ENCODE assay signal across 10 cellular contexts in genomic region chr19:4744451-4745170, GRCh38. TPM values are rescaled to one million over a fixed set of nuclear protein-coding genes. Genes with fewer than 3 reads are reported as not detected.
DNase-seq lines count a peak whose midpoint lies in the region; ATAC-seq and TF ChIP-seq lines count a peak whose summit lies in the region.
"Had no signal": no experiment of that assay in that cellular context is flagged by ENCODE, and none has a peak within 500 bp of the region (broad histone marks: within the 10 kb centered on the region; RNA-seq: fewer than 3 reads in every experiment).

No MANE protein-coding gene starts in this region.

- H3K36me3 ChIP-seq in SK-N-SH (replicated peaks in 1 of 2; ENCODE audit: control insufficient read depth in 1 of 2, insufficient read depth in 2 of 2, low read length in 1 of 2) (no peaks in the 10 kb centered on the region), sigmoid colon (no peaks in the 10 kb centered on the region), thyroid gland (no peaks in the 10 kb centered on the region)

- CTCF ChIA-PET in SK-N-SH (lab: Yijun Ruan, JAX) = interaction anchor here (1.4 kb wide), 1 partner anchor 46 kb away, joined by 5 read pairs; no protein-coding TSS in a partner anchor

- TF ChIP-seq EP300 in SK-N-SH (IDR thresholded peaks at IDR 0.05; ENCODE audit: borderline replicate concordance in 1 of 2, low read depth in 1 of 2, low read length in 1 of 2) (no peak), sigmoid colon (IDR thresholded peaks at IDR 0.05) (peak in 1 of 4 donors; percentile 7)

- TF ChIP-seq CTCF in SK-N-SH (IDR thresholded peaks at IDR 0.05) (no peak), foreskin keratinocyte (conservative IDR thresholded peaks at IDR 0.05) (no peak), sigmoid colon (IDR thresholded peaks at IDR 0.05) (no peak), thyroid gland (IDR thresholded peaks at IDR 0.05) (no peak)

- WGBS in SK-N-SH (ENCODE audit: low lambda C conversion rate) = 24% methylated on average over 8 of the region's 8 CpGs
- 28 to 54% methylated on average over 8 of the region's 8 CpGs for WGBS in sigmoid colon, 2 donors
- WGBS in thyroid gland, 2 donors = 63 to 69% methylated on average over 8 of the region's 8 CpGs

- peak overlapping the region; percentile 53; the same call in 1 of the 2 replicates for H3K4me2 ChIP-seq in SK-N-SH

- peak overlapping the region; percentile 47 to 63; a peak in 3 of 4 replicates for H3K27ac ChIP-seq in SK-N-SH (ENCODE audit: low read depth in 2 of 2, low read length in 1 of 2)
- no peak overlapping the region for H3K27ac ChIP-seq in foreskin keratinocyte
- H3K27ac ChIP-seq in sigmoid colon = peak overlapping the region; percentile 45 to 69 (median 64)
- no peak overlapping the region for H3K27ac ChIP-seq in thyroid gland

- intact Hi-C loops in sigmoid colon (cut with DNase I) = no loop called here
- intact Hi-C loops in thyroid gland (cut with DNase I) = no loop called here

- no peak overlapping the region for H3K9ac ChIP-seq in SK-N-SH

- no peak for TF ChIP-seq RAD21 in SK-N-SH (IDR thresholded peaks at IDR 0.05; ENCODE audit: low read length)

- H2AFZ ChIP-seq in SK-N-SH (ENCODE audit: low read depth) = peak overlapping the region; percentile 26; the same call in 1 of the 2 replicates

- H4K20me1 ChIP-seq in SK-N-SH (ENCODE audit: insufficient read depth) = no peaks in the 10 kb centered on the region

- no peaks in the 10 kb centered on the region for H3K79me2 ChIP-seq in SK-N-SH (ENCODE audit: insufficient read depth)

- H3K9me3 ChIP-seq in SK-N-SH (no peaks in the 10 kb centered on the region), sigmoid colon (no peaks in the 10 kb centered on the region), thyroid gland (no peaks in the 10 kb centered on the region)

- DNase-seq in GM03348 (ENCODE audit: low spot score) = peak; percentile 92
- no peak for DNase-seq in SK-N-SH
- DNase-seq in foreskin keratinocyte = peak; percentile 47 to 68
- peak; percentile 81 for DNase-seq in sigmoid colon
- no peak for DNase-seq in NCI-H2107 (lab: John Stamatoyannopoulos, UW)
- no peak for DNase-seq in NCI-H2081 (lab: John Stamatoyannopoulos, UW)
- no peak for DNase-seq in RPMI8226
- no peak for DNase-seq in thyroid gland
- DNase-seq: erythroblast; stimulated activated CD4-positive, alpha-beta T cell treated with anti-CD3 and anti-CD28 coated beads, Interleukin-4, amount 100 ng/mL, for 1 hour had no signal

- POLR2A ChIA-PET in SK-N-SH (lab: Yijun Ruan, JAX) = no interaction called here

- no peak overlapping the region for H3K4me3 ChIP-seq in SK-N-SH (ENCODE audit: low read depth in 2 of 2, low read length in 1 of 2)
- H3K4me3 ChIP-seq in sigmoid colon = no peak overlapping the region
- H3K4me3 ChIP-seq in thyroid gland (replicated peaks in 1 of 3) = no peak overlapping the region

- H3K9me2 ChIP-seq in SK-N-SH = no peaks in the 10 kb centered on the region

- TF ChIP-seq POLR2A in sigmoid colon (IDR thresholded peaks at IDR 0.05) (no peak), thyroid gland (IDR thresholded peaks at IDR 0.05) (no peak)

- ATAC-seq in foreskin keratinocyte = peak; percentile 66

- H3F3A ChIP-seq in SK-N-SH (replicated peaks; ENCODE audit: insufficient read depth) = peaks cover 13% of the 10 kb centered on the region

- H3K27me3 ChIP-seq in SK-N-SH (ENCODE audit: insufficient read depth) (no peaks in the 10 kb centered on the region), foreskin keratinocyte (peaks cover 26% of the 10 kb centered on the region), sigmoid colon (peaks cover 0 to 5% (median 0%) of the 10 kb centered on the region in 3 donors), thyroid gland (no peaks in the 10 kb centered on the region)

- H3K4me1 ChIP-seq in SK-N-SH (ENCODE audit: control insufficient read depth in 1 of 2, insufficient read depth in 2 of 2, low read depth in 1 of 2, low read length in 1 of 2) (peaks cover 9 to 20% of the 10 kb centered on the region in 2 experiments; a peak in 2 of 4 replicates), foreskin keratinocyte (no peaks in the 10 kb centered on the region), sigmoid colon (peaks cover 0 to 21% (median 11%) of the 10 kb centered on the region in 4 donors), thyroid gland (peaks cover 0 to 12% of the 10 kb centered on the region in 2 donors)

TF ChIP-seq in SK-N-SH, 30 proteins besides CTCF, POLR2A, EP300 and RAD21:
- TF ChIP-seq MAX (IDR thresholded peaks at IDR 0.05; ENCODE audit: low read depth) (0 out of 2 replicates have a peak, but pooled peaks have one; percentile 44), PBX3 (IDR thresholded peaks at IDR 0.05) (0 out of 2 replicates have a peak, but pooled peaks have one; percentile 21), GATA2 (CRISPR knock-in tag; IDR thresholded peaks at IDR 0.05) (no peak), FOSL2 (IDR thresholded peaks at IDR 0.05; ENCODE audit: borderline replicate concordance, low read depth) (peak; percentile 93), REST (IDR thresholded peaks at IDR 0.05; ENCODE audit: low read depth, low read length) (peak; percentile 49), MXI1 (IDR thresholded peaks at IDR 0.05; ENCODE audit: low read depth, low read length) (no peak), TEAD4 (IDR thresholded peaks at IDR 0.05; ENCODE audit: borderline replicate concordance, insufficient read depth) (no peak), NRF1 (IDR thresholded peaks at IDR 0.05; ENCODE audit: low read depth, low read length) (no peak), SIN3A (IDR thresholded peaks at IDR 0.05; ENCODE audit: borderline replicate concordance, low read depth, low read length) (peak; percentile 40; the same call in 1 of the 2 replicates)

RNA-seq across cellular contexts. Expression of gene DPP9, which starts 21.0 kb away (rescaled TPM):
- polyA plus RNA-seq in SK-N-SH (2012; rRNA removed) (10.5 and 17.1 TPM in 2 replicates), foreskin keratinocyte (55.8 and 60.1 TPM in 2 replicates), sigmoid colon (10 to 100 TPM; 27.6 to 62.6 (median 31.7) TPM)
- polyA plus RNA-seq in SK-N-SH (2012; cell fraction: cytosol; rRNA removed) = 9.7 and 13.3 TPM in 2 replicates
- polyA plus RNA-seq in SK-N-SH (2012; cell fraction: nucleus; rRNA removed) = 30.9 and 49.1 TPM in 2 replicates
- total RNA-seq in foreskin keratinocyte (86.8 and 88.1 TPM in 2 replicates), sigmoid colon (10 to 100 TPM; 29.6 to 90.6 (median 40.5) TPM), thyroid gland (10 to 100 TPM; 32.0 to 50.7 (median 42.9) TPM)

RNA-seq across cellular contexts. Expression of gene FEM1A, which starts 46.9 kb away (rescaled TPM):
- polyA plus RNA-seq in SK-N-SH (2012; rRNA removed) (4.8 and 5.0 TPM in 2 replicates), foreskin keratinocyte (4.5 and 5.9 TPM in 2 replicates), sigmoid colon (1 to 10 TPM; 3.0 to 6.9 (median 5.3) TPM)
- polyA plus RNA-seq in SK-N-SH (2012; cell fraction: cytosol; rRNA removed) = 2.8 and 4.0 TPM in 2 replicates
- 3.5 and 3.7 TPM in 2 replicates for polyA plus RNA-seq in SK-N-SH (2012; cell fraction: nucleus; rRNA removed)
- total RNA-seq in foreskin keratinocyte (11.5 and 12.8 TPM in 2 replicates), sigmoid colon (10 to 100 TPM; 10.2 to 12.9 (median 11.8) TPM), thyroid gland (10 to 100 TPM; 11.3 to 21.0 (median 15.8) TPM)

Comparison
In these comparisons a context has a peak if more than half of its experiments do, and no peak if none do; other contexts are left out.
1. DNase-seq: peak in GM03348 (single experiment), foreskin keratinocyte (2 of 2) and sigmoid colon (single experiment); none in SK-N-SH (single experiment), NCI-H2107 (single experiment), NCI-H2081 (0 of 2), RPMI8226 (single experiment) and thyroid gland (0 of 2).
2. H3K27ac ChIP-seq: peak in SK-N-SH (2 of 2) and sigmoid colon (4 of 4); none in foreskin keratinocyte (single experiment) and thyroid gland (0 of 3).